In genomic region chr11:74648894-74649293, GRCh38 we compare ENCODE assay signal across 19 cellular contexts.
"Had no signal": no experiment of that assay in that cellular context is flagged by ENCODE, and none has a peak within 500 bp of the region (broad histone marks: within the 10 kb centered on the region; RNA-seq: fewer than 3 reads in every experiment).

No MANE protein-coding gene starts in this region.

- H3K27ac ChIP-seq: body of pancreas, cardiac muscle cell, epithelial cell of prostate, heart right ventricle, right lobe of liver, thyroid gland had no signal

- H3K9me3 ChIP-seq: body of pancreas, heart right ventricle, right lobe of liver, thyroid gland had no signal

- H3K4me3 ChIP-seq: body of pancreas, cardiac muscle cell, heart right ventricle, right lobe of liver, thyroid gland had no signal

- ATAC-seq: activated naive CD8-positive, alpha-beta T cell treated with anti-CD3 and anti-CD28 coated beads, Interleukin-2, amount 50 U/mL, for 24 hours; body of pancreas; heart right ventricle; left colon had no signal

- DNase-seq: activated B cell treated with CpG ODN at 0.5 μM for 24 hours; activated CD4-positive, alpha-beta T cell treated with anti-CD3 and anti-CD28 coated beads for 4 hours; activated CD4-positive, alpha-beta T cell treated with anti-CD3 and anti-CD28 coated beads, Interleukin-2, amount 50 U/mL, for 48 hours; activated effector memory CD4-positive, alpha-beta T cell treated with anti-CD3 and anti-CD28 coated beads, Interleukin-2, amount 50 U/mL, for 16 hours; activated naive CD4-positive, alpha-beta T cell treated with anti-CD3 and anti-CD28 coated beads, Interleukin-2, amount 50 U/mL, for 16 hours; activated naive CD8-positive, alpha-beta T cell treated with anti-CD3 and anti-CD28 coated beads, Interleukin-2, amount 50 U/mL, for 24 hours; activated T-cell treated with anti-CD3 and anti-CD28 coated beads for 4 hours; body of pancreas; cortex of kidney; heart right ventricle; left colon; nephron progenitor cell; nucleus accumbens; right lobe of liver; stimulated activated CD4-positive, alpha-beta T cell treated with anti-CD3 and anti-CD28 coated beads, Interleukin-4, amount 100 ng/mL, for 1 hour; stimulated activated naive CD4-positive, alpha-beta T cell; thyroid gland had no signal

- H3K36me3 ChIP-seq: cardiac muscle cell, right lobe of liver, thyroid gland had no signal

- H3K27me3 ChIP-seq: body of pancreas, cardiac muscle cell, heart right ventricle, right lobe of liver, thyroid gland had no signal

- H3K4me1 ChIP-seq: body of pancreas, heart right ventricle, thyroid gland had no signal
